29 cellular contexts compared by ENCODE assay signal in genomic region chr12:76713986-76714385, GRCh38.
"Had no signal": no experiment of that assay in that cellular context is flagged by ENCODE, and none has a peak within 500 bp of the region (broad histone marks: within the 10 kb centered on the region; RNA-seq: fewer than 3 reads in every experiment).

No MANE protein-coding gene starts in this region.

- H3K9me3 ChIP-seq: heart left ventricle had no signal

- H3K4me3 ChIP-seq: coronary artery, dorsolateral prefrontal cortex, heart left ventricle had no signal

- DNase-seq: activated CD4-positive, alpha-beta memory T cell treated with anti-CD3 and anti-CD28 coated beads, Interleukin-2, amount 10 ng/mL, durations not matched to agents 7 days and 5 days; activated CD4-positive, alpha-beta T cell treated with anti-CD3 and anti-CD28 coated beads for 1 hour; activated CD4-positive, alpha-beta T cell treated with anti-CD3 and anti-CD28 coated beads for 4 hours; activated CD4-positive, alpha-beta T cell treated with anti-CD3 and anti-CD28 coated beads, Interleukin-2, amount 10 ng/mL, durations not matched to agents 7 days and 5 days; activated CD4-positive, alpha-beta T cell treated with anti-CD3 and anti-CD28 coated beads, Interleukin-2, amount 50 U/mL, for 4 hours; activated CD8-positive, alpha-beta memory T cell treated with anti-CD3 and anti-CD28 coated beads, Interleukin-2, amount 50 U/mL, for 48 hours; activated gamma-delta T cell; activated naive CD4-positive, alpha-beta T cell; activated naive CD4-positive, alpha-beta T cell treated with anti-CD3 and anti-CD28 coated beads, Interleukin-2, amount 10 ng/mL, durations not matched to agents 7 days and 5 days; activated naive CD8-positive, alpha-beta T cell treated with anti-CD3 and anti-CD28 coated beads, Interleukin-2, amount 10 ng/mL, durations not matched to agents 7 days and 5 days; activated T-cell treated with anti-CD3 and anti-CD28 coated beads for 4 hours; activated T-cell treated with anti-CD3 and anti-CD28 coated beads, Interleukin-2, amount 50 U/mL, for 24 hours; activated T-cell treated with anti-CD3 and anti-CD28 coated beads, Interleukin-2, amount 50 U/mL, for 72 hours; amniotic stem cell; anterior cingulate cortex; brain microvascular endothelial cell; dorsolateral prefrontal cortex; effector memory CD4-positive, alpha-beta T cell; endodermal cell; foreskin fibroblast; glutamatergic neuron; heart left ventricle; T-helper 2 cell had no signal

- H3K27ac ChIP-seq: brain microvascular endothelial cell, coronary artery, dorsolateral prefrontal cortex, heart left ventricle had no signal

- FAIRE-seq: astrocyte, bronchial epithelial cell, frontal cortex had no signal

- H3K36me3 ChIP-seq: brain microvascular endothelial cell, heart left ventricle had no signal

- H3K27me3 ChIP-seq: brain microvascular endothelial cell, dorsolateral prefrontal cortex, heart left ventricle had no signal

- ATAC-seq: activated naive CD4-positive, alpha-beta T cell treated with anti-CD3 and anti-CD28 coated beads, Interleukin-2, amount 50 U/mL, for 72 hours; activated T-cell treated with anti-CD3 and anti-CD28 coated beads, Interleukin-2, amount 50 U/mL, for 72 hours; esophagus mucosa; heart left ventricle had no signal
